Comparison of ENCODE assay signal across 1 cellular context in the genomic region with DNA sequence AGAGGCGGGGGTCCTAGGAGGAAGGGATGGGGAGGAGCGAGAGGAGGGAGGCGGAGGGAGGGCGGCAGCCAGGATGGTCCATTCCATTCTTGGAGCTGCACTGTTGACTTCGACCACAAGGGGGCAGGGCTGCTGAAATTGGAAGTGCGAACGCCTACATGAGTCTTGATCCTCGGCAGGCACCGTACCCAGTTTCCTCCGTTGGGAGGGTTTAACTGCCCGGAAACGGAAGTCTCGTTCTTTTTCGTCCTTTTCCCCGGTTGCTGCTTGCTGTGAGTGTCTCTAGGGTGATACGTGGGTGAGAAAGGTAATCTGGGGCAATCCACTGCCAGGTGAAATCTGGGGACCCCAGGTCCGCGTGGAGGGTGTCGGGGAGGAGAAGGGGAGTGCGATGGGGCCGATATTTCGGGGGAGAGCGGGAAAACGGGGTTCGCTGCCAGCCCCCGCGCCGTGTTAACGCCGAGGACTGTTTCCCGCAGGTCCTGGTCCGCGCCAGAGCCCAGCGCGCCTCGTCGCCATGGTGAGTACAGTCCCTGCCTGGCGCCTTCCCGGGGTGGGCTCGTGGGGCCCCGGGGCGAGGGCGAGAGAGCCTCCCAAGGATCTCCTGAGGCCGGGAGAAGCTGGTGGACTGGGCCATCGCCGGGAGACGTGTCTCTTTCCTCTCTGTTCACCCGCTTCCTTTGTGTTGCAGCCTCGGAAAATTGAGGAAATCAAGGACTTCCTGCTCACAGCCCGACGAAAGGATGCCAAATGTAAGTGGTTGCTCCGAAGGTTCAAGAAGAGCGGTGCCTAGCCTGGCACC.
TF ChIP-seq lines count a peak whose summit lies in the region.

A gene (plus strand): TSS at position 240 of the 802 bp plus-strand sequence. CDS start 278 bp downstream, at position 518.

TF ChIP-seq in GM12878, 131 proteins besides CTCF, POLR2A, EP300 and RAD21 (continued from another document):
- TF ChIP-seq, protein P1, sequence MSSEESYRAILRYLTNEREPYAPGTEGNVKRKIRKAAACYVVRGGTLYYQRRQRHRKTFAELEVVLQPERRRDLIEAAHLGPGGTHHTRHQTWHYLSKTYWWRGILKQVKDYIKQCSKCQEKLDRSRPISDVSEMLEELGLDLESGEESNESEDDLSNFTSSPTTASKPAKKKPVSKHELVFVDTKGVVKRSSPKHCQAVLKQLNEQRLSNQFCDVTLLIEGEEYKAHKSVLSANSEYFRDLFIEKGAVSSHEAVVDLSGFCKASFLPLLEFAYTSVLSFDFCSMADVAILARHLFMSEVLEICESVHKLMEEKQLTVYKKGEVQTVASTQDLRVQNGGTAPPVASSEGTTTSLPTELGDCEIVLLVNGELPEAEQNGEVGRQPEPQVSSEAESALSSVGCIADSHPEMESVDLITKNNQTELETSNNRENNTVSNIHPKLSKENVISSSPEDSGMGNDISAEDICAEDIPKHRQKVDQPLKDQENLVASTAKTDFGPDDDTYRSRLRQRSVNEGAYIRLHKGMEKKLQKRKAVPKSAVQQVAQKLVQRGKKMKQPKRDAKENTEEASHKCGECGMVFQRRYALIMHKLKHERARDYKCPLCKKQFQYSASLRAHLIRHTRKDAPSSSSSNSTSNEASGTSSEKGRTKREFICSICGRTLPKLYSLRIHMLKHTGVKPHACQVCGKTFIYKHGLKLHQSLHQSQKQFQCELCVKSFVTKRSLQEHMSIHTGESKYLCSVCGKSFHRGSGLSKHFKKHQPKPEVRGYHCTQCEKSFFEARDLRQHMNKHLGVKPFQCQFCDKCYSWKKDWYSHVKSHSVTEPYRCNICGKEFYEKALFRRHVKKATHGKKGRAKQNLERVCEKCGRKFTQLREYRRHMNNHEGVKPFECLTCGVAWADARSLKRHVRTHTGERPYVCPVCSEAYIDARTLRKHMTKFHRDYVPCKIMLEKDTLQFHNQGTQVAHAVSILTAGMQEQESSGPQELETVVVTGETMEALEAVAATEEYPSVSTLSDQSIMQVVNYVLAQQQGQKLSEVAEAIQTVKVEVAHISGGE (CRISPR knock-in tag; IDR thresholded peaks at IDR 0.05) = no peak
- TF ChIP-seq, protein P2, sequence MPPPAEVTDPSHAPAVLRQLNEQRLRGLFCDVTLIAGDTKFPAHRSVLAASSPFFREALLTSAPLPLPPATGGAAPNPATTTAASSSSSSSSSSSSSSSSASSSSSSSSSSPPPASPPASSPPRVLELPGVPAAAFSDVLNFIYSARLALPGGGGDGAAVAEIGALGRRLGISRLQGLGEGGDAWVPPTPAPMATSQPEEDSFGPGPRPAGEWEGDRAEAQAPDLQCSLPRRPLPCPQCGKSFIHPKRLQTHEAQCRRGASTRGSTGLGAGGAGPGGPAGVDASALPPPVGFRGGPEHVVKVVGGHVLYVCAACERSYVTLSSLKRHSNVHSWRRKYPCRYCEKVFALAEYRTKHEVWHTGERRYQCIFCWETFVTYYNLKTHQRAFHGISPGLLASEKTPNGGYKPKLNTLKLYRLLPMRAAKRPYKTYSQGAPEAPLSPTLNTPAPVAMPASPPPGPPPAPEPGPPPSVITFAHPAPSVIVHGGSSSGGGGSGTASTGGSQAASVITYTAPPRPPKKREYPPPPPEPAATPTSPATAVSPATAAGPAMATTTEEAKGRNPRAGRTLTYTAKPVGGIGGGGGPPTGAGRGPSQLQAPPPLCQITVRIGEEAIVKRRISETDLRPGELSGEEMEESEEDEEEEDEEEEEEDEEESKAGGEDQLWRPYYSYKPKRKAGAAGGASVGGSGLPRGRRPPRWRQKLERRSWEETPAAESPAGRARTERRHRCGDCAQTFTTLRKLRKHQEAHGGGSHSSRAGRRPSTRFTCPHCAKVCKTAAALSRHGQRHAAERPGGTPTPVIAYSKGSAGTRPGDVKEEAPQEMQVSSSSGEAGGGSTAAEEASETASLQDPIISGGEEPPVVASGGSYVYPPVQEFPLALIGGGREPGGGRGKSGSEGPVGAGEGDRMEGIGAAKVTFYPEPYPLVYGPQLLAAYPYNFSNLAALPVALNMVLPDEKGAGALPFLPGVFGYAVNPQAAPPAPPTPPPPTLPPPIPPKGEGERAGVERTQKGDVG (CRISPR knock-in tag; IDR thresholded peaks at IDR 0.05) = 0 out of 2 replicates have a peak, but pooled peaks have one; percentile 43
- TF ChIP-seq SREBF2 (IDR thresholded peaks at IDR 0.05; ENCODE audit: low read length) (0 out of 2 replicates have a peak, but pooled peaks have one; percentile 47), CREM (IDR thresholded peaks at IDR 0.05; ENCODE audit: low read depth) (peak; percentile 74), NFIC (IDR thresholded peaks at IDR 0.05; ENCODE audit: low read depth, low read length) (no peak; the same call in 1 of the 2 replicates), POLR2AphosphoS2 (IDR thresholded peaks at IDR 0.05; ENCODE audit: low read depth, low read length) (peak; percentile 98), POU2F2 (IDR thresholded peaks at IDR 0.05; ENCODE audit: borderline replicate concordance, low read depth, low read length) (peak; percentile 94), MEF2B (IDR thresholded peaks at IDR 0.05; ENCODE audit: partially characterized antibody, poor library complexity, severe bottlenecking) (peak; percentile 21), IRF4 (IDR thresholded peaks at IDR 0.05; ENCODE audit: low read depth, low read length) (no peak; the same call in 1 of the 2 replicates), EED (IDR thresholded peaks at IDR 0.05; ENCODE audit: low read depth) (no peak)
- TF ChIP-seq, protein P3, sequence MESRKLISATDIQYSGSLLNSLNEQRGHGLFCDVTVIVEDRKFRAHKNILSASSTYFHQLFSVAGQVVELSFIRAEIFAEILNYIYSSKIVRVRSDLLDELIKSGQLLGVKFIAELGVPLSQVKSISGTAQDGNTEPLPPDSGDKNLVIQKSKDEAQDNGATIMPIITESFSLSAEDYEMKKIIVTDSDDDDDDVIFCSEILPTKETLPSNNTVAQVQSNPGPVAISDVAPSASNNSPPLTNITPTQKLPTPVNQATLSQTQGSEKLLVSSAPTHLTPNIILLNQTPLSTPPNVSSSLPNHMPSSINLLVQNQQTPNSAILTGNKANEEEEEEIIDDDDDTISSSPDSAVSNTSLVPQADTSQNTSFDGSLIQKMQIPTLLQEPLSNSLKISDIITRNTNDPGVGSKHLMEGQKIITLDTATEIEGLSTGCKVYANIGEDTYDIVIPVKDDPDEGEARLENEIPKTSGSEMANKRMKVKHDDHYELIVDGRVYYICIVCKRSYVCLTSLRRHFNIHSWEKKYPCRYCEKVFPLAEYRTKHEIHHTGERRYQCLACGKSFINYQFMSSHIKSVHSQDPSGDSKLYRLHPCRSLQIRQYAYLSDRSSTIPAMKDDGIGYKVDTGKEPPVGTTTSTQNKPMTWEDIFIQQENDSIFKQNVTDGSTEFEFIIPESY (IDR thresholded peaks at IDR 0.05) = no peak
- TF ChIP-seq, protein P4, sequence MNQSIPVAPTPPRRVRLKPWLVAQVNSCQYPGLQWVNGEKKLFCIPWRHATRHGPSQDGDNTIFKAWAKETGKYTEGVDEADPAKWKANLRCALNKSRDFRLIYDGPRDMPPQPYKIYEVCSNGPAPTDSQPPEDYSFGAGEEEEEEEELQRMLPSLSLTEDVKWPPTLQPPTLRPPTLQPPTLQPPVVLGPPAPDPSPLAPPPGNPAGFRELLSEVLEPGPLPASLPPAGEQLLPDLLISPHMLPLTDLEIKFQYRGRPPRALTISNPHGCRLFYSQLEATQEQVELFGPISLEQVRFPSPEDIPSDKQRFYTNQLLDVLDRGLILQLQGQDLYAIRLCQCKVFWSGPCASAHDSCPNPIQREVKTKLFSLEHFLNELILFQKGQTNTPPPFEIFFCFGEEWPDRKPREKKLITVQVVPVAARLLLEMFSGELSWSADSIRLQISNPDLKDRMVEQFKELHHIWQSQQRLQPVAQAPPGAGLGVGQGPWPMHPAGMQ (IDR thresholded peaks at IDR 0.05; ENCODE audit: borderline replicate concordance) = no peak
